In genomic region chr20:11553603-11554002, GRCh38 we compare ENCODE assay signal across 8 cellular contexts.
A peak's percentile ranks its signal among the peaks of the same experiment; 100 is the strongest.
DNase-seq lines count a peak whose midpoint lies in the region; ATAC-seq and TF ChIP-seq lines count a peak whose summit lies in the region.

No MANE protein-coding gene starts in this region.

- no peaks in the 10 kb centered on the region for H3K36me3 Mint-ChIP-seq in glutamatergic neuron (ENCODE audit: unreplicated experiment)

- H3K9me3 Mint-ChIP-seq in glutamatergic neuron (ENCODE audit: unreplicated experiment): no peaks in the 10 kb centered on the region

- TF ChIP-seq CTCF in HFF-Myc (IDR thresholded peaks at IDR 0.05; ENCODE audit: low read depth, low read length, missing control alignments): peak; percentile 9
- peak; percentile 40 for TF ChIP-seq CTCF in glutamatergic neuron (IDR thresholded peaks at IDR 0.05; ENCODE audit: partially characterized antibody, unreplicated experiment)

- H3K4me3 Mint-ChIP-seq in glutamatergic neuron (ENCODE audit: unreplicated experiment): no peak overlapping the region

- peak; percentile 71 for ATAC-seq in SK-N-SH treated with all-trans-retinoic acid at 6 μM for 48 hours
- no peak for ATAC-seq in HG03108 (IDR thresholded peaks at IDR 0.05; ENCODE audit: unreplicated experiment)

- DNase-seq in AG08396 (ENCODE audit: low spot score) (peak; percentile 23), HFF-Myc (ENCODE audit: extremely low read depth, low read depth) (no peak), glutamatergic neuron (no peak), ureter (ENCODE audit: low spot score) (no peak), occipital lobe (lab: John Stamatoyannopoulos, UW) (no peak), NCI-H2029 treated with DMSO at 0.1 percent for 48 hours (lab: John Stamatoyannopoulos, UW) (no peak)

- no peaks in the 10 kb centered on the region for H3K27me3 Mint-ChIP-seq in glutamatergic neuron (ENCODE audit: unreplicated experiment)

- H3K27ac Mint-ChIP-seq in glutamatergic neuron (ENCODE audit: unreplicated experiment): no peak overlapping the region

- no peaks in the 10 kb centered on the region for H3K4me1 Mint-ChIP-seq in glutamatergic neuron (ENCODE audit: low read depth, unreplicated experiment)

- no peak overlapping the region for H3K4me3 ChIP-seq in HFF-Myc (replicated peaks; ENCODE audit: low read depth, low read length)

TF ChIP-seq in SK-N-SH treated with all-trans-retinoic acid at 6 μM for 48 hours, 23 proteins besides CTCF, POLR2A, EP300 and RAD21:
- TF ChIP-seq CSRNP3 (CRISPR knock-in tag; IDR thresholded peaks at IDR 0.05) (no peak), ZNF70 (CRISPR knock-in tag; IDR thresholded peaks at IDR 0.05) (no peak), CSDC2 (CRISPR knock-in tag; IDR thresholded peaks at IDR 0.05) (no peak), SNAI2 (CRISPR knock-in tag; IDR thresholded peaks at IDR 0.05) (no peak), GLIS3 (CRISPR knock-in tag; IDR thresholded peaks at IDR 0.05) (no peak), ZFP3 (CRISPR knock-in tag; IDR thresholded peaks at IDR 0.05) (no peak), POU6F1 (CRISPR knock-in tag; IDR thresholded peaks at IDR 0.05; ENCODE audit: borderline replicate concordance, low read depth) (no peak), PATZ1 (CRISPR knock-in tag; IDR thresholded peaks at IDR 0.05; ENCODE audit: borderline replicate concordance) (no peak), RARB (CRISPR knock-in tag; IDR thresholded peaks at IDR 0.05) (no peak), TSHZ2 (CRISPR knock-in tag; IDR thresholded peaks at IDR 0.05) (no peak), ZFP30 (CRISPR knock-in tag; IDR thresholded peaks at IDR 0.05) (no peak), ESRRG (CRISPR knock-in tag; IDR thresholded peaks at IDR 0.05) (no peak)
